Comparison of ENCODE assay signal across 1 cellular context in the genomic region with DNA sequence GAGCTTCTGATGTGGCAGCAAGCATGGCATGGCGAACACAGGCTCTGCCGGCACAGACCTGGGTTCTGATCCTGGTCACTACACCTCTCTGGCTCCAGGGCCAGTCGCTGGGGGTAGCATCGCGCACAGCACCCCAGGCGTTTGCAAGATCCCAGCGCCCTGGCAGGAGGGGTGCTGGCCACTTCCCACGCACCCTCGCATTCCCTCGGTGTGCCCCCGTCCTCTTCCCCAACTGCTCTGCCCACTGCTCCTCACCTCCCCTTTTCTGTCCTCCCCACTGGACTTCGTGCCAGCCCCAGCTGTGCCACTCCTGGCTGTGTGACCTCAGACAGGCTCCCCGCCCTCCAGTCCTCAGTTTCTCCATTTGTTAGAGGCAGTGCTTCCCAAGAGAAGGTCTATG.
A peak's percentile ranks its signal among the peaks of the same experiment; 100 is the strongest.
TF ChIP-seq lines count a peak whose summit lies in the region.

No MANE protein-coding gene starts in this region.

TF ChIP-seq in HepG2, 621 proteins besides CTCF, POLR2A, EP300 and RAD21:
- TF ChIP-seq PCBP1 (IDR thresholded peaks at IDR 0.05; ENCODE audit: borderline replicate concordance, low read depth, low read length) = 0 out of 2 replicates have a peak, but pooled peaks have one; percentile 40
- TF ChIP-seq AGO2 (optimal IDR thresholded peaks at IDR 0.05; ENCODE audit: low read depth, low read length) = peak; percentile 70
- TF ChIP-seq ELF3 (CRISPR knock-in tag; IDR thresholded peaks at IDR 0.05) = no peak
- no peak for TF ChIP-seq ZNF850 (CRISPR knock-in tag; conservative IDR thresholded peaks at IDR 0.05)
- peak; percentile 34; the same call in 1 of the 2 replicates for TF ChIP-seq RBFOX2 (IDR thresholded peaks at IDR 0.05; ENCODE audit: low read depth, low read length)
- 0 out of 2 replicates have a peak, but pooled peaks have one; percentile 27 for TF ChIP-seq SP4 (CRISPR knock-in tag; IDR thresholded peaks at IDR 0.05)
